In the genomic region with DNA sequence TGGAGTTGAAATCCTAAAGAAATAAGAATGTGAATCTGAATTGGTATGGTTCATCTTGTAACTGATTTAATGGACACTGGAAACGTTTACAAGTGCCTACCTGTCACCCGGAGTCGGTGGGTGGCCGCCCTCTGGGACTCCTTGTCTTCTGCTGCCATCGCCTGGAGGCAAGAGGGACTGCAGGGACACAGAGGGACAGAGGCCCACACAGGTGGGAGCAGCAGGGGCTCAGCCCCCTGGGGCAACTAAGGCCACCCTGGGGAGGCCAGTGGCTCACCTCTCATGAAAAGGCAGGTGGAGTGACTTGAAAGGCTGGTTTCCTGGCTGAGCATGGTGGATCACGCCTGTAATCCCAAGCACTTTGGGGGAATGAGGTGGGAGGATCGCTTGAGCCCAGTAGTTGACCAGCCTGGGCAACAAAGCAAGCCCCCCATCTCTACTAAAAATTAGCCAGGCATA, we compare ENCODE assay signal across 8 cellular contexts. TPM values are rescaled to one million over a fixed set of nuclear protein-coding genes. Genes with fewer than 3 reads are reported as not detected.
A peak's percentile ranks its signal among the peaks of the same experiment; 100 is the strongest.
DNase-seq lines count a peak whose midpoint lies in the region; ATAC-seq and TF ChIP-seq lines count a peak whose summit lies in the region.

No MANE protein-coding gene starts in this region.

- DNase-seq in MV-4-11 (lab: John Stamatoyannopoulos, UW) = peak; percentile 31
- peak; percentile 68 for DNase-seq in T follicular helper cell (ENCODE audit: low read depth)
- peak; percentile 67 for DNase-seq in activated naive CD8-positive, alpha-beta T cell treated with anti-CD3 and anti-CD28 coated beads, Interleukin-2, amount 50 U/mL, for 16 hours (ENCODE audit: low read depth, low spot score)
- DNase-seq in left ventricle myocardium superior = peak; percentile 84
- DNase-seq in sciatic nerve (ENCODE audit: low spot score) = peak; percentile 87
- no peak for DNase-seq in foreskin melanocyte

- no peak for TF ChIP-seq POLR2A in GM18505 (IDR thresholded peaks at IDR 0.05; ENCODE audit: borderline replicate concordance, extremely low read depth, insufficient read depth, insufficient read length)

- peak; percentile 96 for ATAC-seq in left ventricle myocardium superior
- ATAC-seq in sciatic nerve = peak; percentile 92
- ATAC-seq in GM18505 (IDR thresholded peaks at IDR 0.05; ENCODE audit: unreplicated experiment) = no peak

- TF ChIP-seq CTCF in GM12873 (IDR thresholded peaks at IDR 0.05; ENCODE audit: insufficient read depth, low read depth, low read length, missing control alignments) = peak; percentile 97

- intact Hi-C loops in left ventricle myocardium superior (cut with micrococcal nuclease) (no loop called here), sciatic nerve (cut with DNase I) (loop anchor here (10.0 kb wide), 1 partner anchor 183 kb away; no protein-coding TSS in a partner anchor)

RNA-seq across cellular contexts. Expression of a gene that starts 23.2 kb away (rescaled TPM):
- total RNA-seq in left ventricle myocardium superior (not detected), sciatic nerve (0.53 TPM)

RNA-seq across cellular contexts. Expression of a gene that starts 48.5 kb away (rescaled TPM):
- total RNA-seq in left ventricle myocardium superior (18.0 TPM), sciatic nerve (20.0 TPM)
